Comparison of ENCODE assay signal across 18 cellular contexts in genomic region chr20:19543114-19543513, GRCh38.
"Had no signal": no experiment of that assay in that cellular context is flagged by ENCODE, and none has a peak within 500 bp of the region (broad histone marks: within the 10 kb centered on the region; RNA-seq: fewer than 3 reads in every experiment).

No MANE protein-coding gene starts in this region.

- H3K9me3 Mint-ChIP-seq: endodermal cell, natural killer cell had no signal

- H3K27me3 Mint-ChIP-seq: activated naive CD8-positive, alpha-beta T cell; brain had no signal

- ATAC-seq: left colon, psoas muscle, right cardiac atrium, upper lobe of right lung had no signal

- H3K27ac Mint-ChIP-seq: activated naive CD8-positive, alpha-beta T cell; brain; endodermal cell; natural killer cell had no signal

- DNase-seq: activated CD4-positive, alpha-beta T cell treated with anti-CD3 and anti-CD28 coated beads, Interleukin-2, amount 50 U/mL, for 4 hours; activated effector memory CD4-positive, alpha-beta T cell treated with Interleukin-2 at 50 U/mL for 16 hours; activated T-cell treated with anti-CD3 and anti-CD28 coated beads for 4 hours; anterior cingulate cortex; central memory CD4-positive, alpha-beta T cell; colonic mucosa; endodermal cell; foreskin fibroblast; left colon; mesendoderm; natural killer cell; ovary; psoas muscle; right cardiac atrium; T-helper 9 cell; upper lobe of right lung had no signal

- H3K4me3 Mint-ChIP-seq: activated naive CD8-positive, alpha-beta T cell; brain; endodermal cell; natural killer cell had no signal

- H3K36me3 Mint-ChIP-seq: activated naive CD8-positive, alpha-beta T cell; brain; natural killer cell had no signal
